23 cellular contexts compared by ENCODE assay signal in the genomic region with DNA sequence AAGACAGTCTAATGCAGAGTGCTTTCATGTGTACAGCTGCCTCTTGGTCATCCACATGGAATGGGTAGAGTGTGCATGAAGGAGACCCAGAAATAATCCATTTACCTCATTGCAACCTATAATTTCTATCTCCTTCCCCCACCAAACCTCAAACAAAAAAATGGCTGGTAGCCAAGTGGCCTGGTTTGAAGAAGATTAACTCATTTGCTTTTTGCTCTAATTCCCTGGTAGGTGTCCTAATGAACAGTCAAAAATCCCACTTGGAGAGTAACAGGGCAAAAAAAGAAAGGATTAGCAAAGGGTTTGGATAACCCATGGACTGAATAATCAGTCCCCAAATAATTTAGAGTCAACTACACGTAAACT.
"Had no signal": no experiment of that assay in that cellular context is flagged by ENCODE, and none has a peak within 500 bp of the region (broad histone marks: within the 10 kb centered on the region; RNA-seq: fewer than 3 reads in every experiment).

No MANE protein-coding gene starts in this region.

- FAIRE-seq: kidney, TTC549 had no signal

- H3K4me1 ChIP-seq: ascending aorta, lower lobe of right lung, sigmoid colon, spleen, upper lobe of left lung had no signal

- H3K27me3 ChIP-seq: adrenal gland, ascending aorta, upper lobe of left lung had no signal

- H3K36me3 ChIP-seq: adrenal gland, ascending aorta, lower lobe of right lung, sigmoid colon, spleen, upper lobe of left lung had no signal

- ATAC-seq: activated T-helper 17 cell treated with anti-CD3 and anti-CD28 coated beads, Interleukin-2, amount 50 U/mL, for 72 hours; esophagus mucosa; lower lobe of right lung; mucosa of descending colon had no signal

- H3K4me3 ChIP-seq: adrenal gland, ascending aorta, lower lobe of right lung, mucosa of descending colon, sigmoid colon, spleen, upper lobe of left lung had no signal

- H3K27ac ChIP-seq: adrenal gland, ascending aorta, lower lobe of right lung, sigmoid colon, spleen, upper lobe of left lung had no signal

- DNase-seq: activated CD4-positive, alpha-beta T cell treated with anti-CD3 and anti-CD28 coated beads for 1 hour; activated CD8-positive, alpha-beta memory T cell treated with anti-CD3 and anti-CD28 coated beads for 24 hours; activated CD8-positive, alpha-beta memory T cell treated with anti-CD3 and anti-CD28 coated beads, Interleukin-2, amount 50 U/mL, for 4 hours; activated naive CD4-positive, alpha-beta T cell; activated T-cell treated with anti-CD3 and anti-CD28 coated beads, Interleukin-2, amount 50 U/mL, for 24 hours; central memory CD4-positive, alpha-beta T cell; effector memory CD4-positive, alpha-beta T cell; foreskin melanocyte; kidney; lower lobe of right lung; mesendoderm; mucosa of descending colon; posterior cingulate gyrus; sigmoid colon; spleen; stimulated activated CD4-positive, alpha-beta T cell treated with anti-CD3 and anti-CD28 coated beads, Interleukin-4, amount 100 ng/mL, for 24 hours; stimulated activated naive CD4-positive, alpha-beta T cell treated with Interleukin-2 at 50 U/mL for 16 hours; upper lobe of left lung had no signal

- H3K9me3 ChIP-seq: adrenal gland, ascending aorta, lower lobe of right lung, mucosa of descending colon, sigmoid colon, spleen, upper lobe of left lung had no signal
